8 cellular contexts compared by ENCODE assay signal in the genomic region with DNA sequence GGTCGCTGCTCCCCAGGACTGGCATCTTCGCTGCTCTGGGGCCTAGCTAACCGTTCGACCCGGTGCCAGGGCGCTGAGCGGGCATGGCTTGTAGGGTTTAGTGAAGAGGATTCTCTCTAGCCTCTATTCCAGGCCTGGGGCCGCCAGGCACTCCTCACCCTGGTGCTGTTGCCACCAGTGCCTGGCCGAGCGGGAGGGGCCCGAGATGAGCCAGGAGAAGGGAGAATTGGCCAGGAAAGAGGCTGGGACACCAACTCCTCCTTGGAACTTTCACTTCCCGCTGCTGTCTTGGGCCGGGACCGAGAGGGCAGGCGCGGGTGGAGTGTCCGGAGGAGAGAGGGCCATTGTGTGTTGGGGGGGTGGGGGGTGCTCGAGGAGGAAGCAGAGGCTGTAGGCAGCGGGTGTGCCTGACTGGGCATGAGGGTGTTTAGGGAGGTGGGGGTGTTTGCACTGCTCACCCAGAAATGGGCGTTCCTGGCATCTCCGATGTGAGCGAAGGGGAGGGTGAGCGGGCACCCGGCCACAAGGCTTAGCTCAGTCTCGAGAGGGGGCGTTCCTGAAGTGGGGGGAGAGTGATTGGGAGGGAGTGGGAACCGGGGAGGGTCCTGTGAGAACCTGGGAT. TPM values are rescaled to one million over a fixed set of nuclear protein-coding genes. Genes with fewer than 3 reads are reported as not detected.
DNase-seq lines count a peak whose midpoint lies in the region; ATAC-seq and TF ChIP-seq lines count a peak whose summit lies in the region.

No MANE protein-coding gene starts in this region.

- peak overlapping the region; percentile 85 for H3K9ac ChIP-seq in BLaER1
- H3K9ac ChIP-seq in mucosa of stomach (ENCODE audit: low read length) = peak overlapping the region; percentile 65

- DNase-seq in NCI-H510A treated with DMSO at 0.1 percent for 48 hours (lab: John Stamatoyannopoulos, UW) (peak; percentile 34), epithelial cell of prostate (ENCODE audit: low read depth, low spot score) (no peak), thoracic aorta (ENCODE audit: low spot score) (no peak)
- peak; percentile 77 for DNase-seq in activated CD8-positive, alpha-beta memory T cell treated with anti-CD3 and anti-CD28 coated beads, Interleukin-2, amount 50 U/mL, for 48 hours

- H3K4me2 ChIP-seq in BLaER1 = peak overlapping the region; percentile 100

- H3K4me3 ChIP-seq in BLaER1 (peak overlapping the region; percentile 87), mucosa of stomach (ENCODE audit: low read length) (peak overlapping the region; percentile 10), thoracic aorta (peak overlapping the region; percentile 92)

- H3K27me3 ChIP-seq in BLaER1 = no peaks in the 10 kb centered on the region; the same call in 1 of the 2 replicates
- no peaks in the 10 kb centered on the region for H3K27me3 ChIP-seq in mucosa of stomach (ENCODE audit: control insufficient read depth, insufficient read depth, low read length)
- no peaks in the 10 kb centered on the region for H3K27me3 ChIP-seq in thoracic aorta (replicated peaks; ENCODE audit: insufficient read depth)

- H3K9me3 ChIP-seq in BLaER1 = no peaks in the 10 kb centered on the region
- no peaks in the 10 kb centered on the region for H3K9me3 ChIP-seq in mucosa of stomach (ENCODE audit: control insufficient read depth, low read length)
- no peaks in the 10 kb centered on the region for H3K9me3 ChIP-seq in thoracic aorta

- ATAC-seq in GM21619 (IDR thresholded peaks at IDR 0.05; ENCODE audit: unreplicated experiment) (peak; percentile 3), thoracic aorta (ENCODE audit: insufficient number of reproducible peaks, low FRiP score, low read depth) (no peak), HG02885 (IDR thresholded peaks at IDR 0.05; ENCODE audit: poor library complexity, unreplicated experiment) (no peak)

- TF ChIP-seq CTCF in thoracic aorta (IDR thresholded peaks at IDR 0.05) = no peak

- H3K27ac ChIP-seq in BLaER1 = peak overlapping the region; percentile 68; the same call in 1 of the 2 replicates
- H3K27ac ChIP-seq in epithelial cell of prostate = peak overlapping the region; percentile 74
- peak overlapping the region; percentile 75 to 85 for H3K27ac ChIP-seq in thoracic aorta

- H4K20me1 ChIP-seq in BLaER1 = peaks cover 26% of the 10 kb centered on the region

- H3K4me1 ChIP-seq in BLaER1 (peaks cover 39% of the 10 kb centered on the region), mucosa of stomach (ENCODE audit: control insufficient read depth, insufficient read depth, low read length) (peaks cover 34% of the 10 kb centered on the region), thoracic aorta (ENCODE audit: control insufficient read depth in 1 of 2, low read depth in 2 of 2) (peaks cover 9 to 27% of the 10 kb centered on the region in 2 donors)

- H3K36me3 ChIP-seq in BLaER1 (peaks cover 31% of the 10 kb centered on the region), mucosa of stomach (ENCODE audit: control insufficient read depth, insufficient read depth, low read length) (peaks cover 5% of the 10 kb centered on the region), thoracic aorta (peaks cover 4% of the 10 kb centered on the region)

RNA-seq across cellular contexts. Expression of a gene that starts 0.8 kb away (rescaled TPM):
- 100 to 1,000 TPM; 119 to 144 TPM for total RNA-seq in thoracic aorta

RNA-seq across cellular contexts. Expression of a gene that starts 11.7 kb away (rescaled TPM):
- total RNA-seq in thoracic aorta = 1 to 10 TPM; 1.9 to 2.8 TPM

RNA-seq across cellular contexts. Expression of a gene that starts 18.3 kb away (rescaled TPM):
- total RNA-seq in thoracic aorta = not detected

RNA-seq across cellular contexts. Expression of a gene that starts 18.3 kb away (rescaled TPM):
- total RNA-seq in thoracic aorta = under 1 TPM in 1 of 2 donors, not detected in 1; 0.42 TPM

RNA-seq across cellular contexts. Expression of a gene that starts 26.7 kb away (rescaled TPM):
- 1 to 10 TPM; 1.5 to 3.2 TPM for total RNA-seq in thoracic aorta

Comparison
In these comparisons a context has a peak if more than half of its experiments do, and no peak if none do; other contexts are left out.
1. H3K4me3 ChIP-seq: peak in every context shown above with its lines; median percentile 92 in thoracic aorta; 87 in BLaER1; 10 in mucosa of stomach.
2. DNase-seq: peak in NCI-H510A treated with DMSO at 0.1 percent for 48 hours (single experiment) and activated CD8-positive, alpha-beta memory T cell treated with anti-CD3 and anti-CD28 coated beads, Interleukin-2, amount 50 U/mL, for 48 hours (single experiment); none in epithelial cell of prostate (single experiment) and thoracic aorta (single experiment).
3. Peak in every context shown above with its lines, with median percentiles within 50 percentile points of each other: H3K27ac ChIP-seq.